ENCODE assay signal across 8 cellular contexts in genomic region chr22:39519681-39520053, GRCh38. TPM values are rescaled to one million over a fixed set of nuclear protein-coding genes. Genes with fewer than 3 reads are reported as not detected.
DNase-seq lines count a peak whose midpoint lies in the region; ATAC-seq lines count a peak whose summit lies in the region.

No MANE protein-coding gene starts in this region.

- ATAC-seq in GM21786 (IDR thresholded peaks at IDR 0.05; ENCODE audit: unreplicated experiment) = peak; percentile 15

- peak overlapping the region; percentile 99 for H3K27ac ChIP-seq in angular gyrus (ENCODE audit: low read depth, low read length)

- peak; percentile 52 for DNase-seq in NCI-H1694 treated with DMSO at 0.1 percent for 48 hours (lab: John Stamatoyannopoulos, UW)
- no peak for DNase-seq in NCI-H1694 (lab: John Stamatoyannopoulos, UW)
- DNase-seq in M059J (ENCODE audit: low read depth) = peak; percentile 62
- peak in 32 of 51 donors; percentile 44 to 88 (median 68) for DNase-seq in hypothalamus (lab: John Stamatoyannopoulos, UW)
- no peak for DNase-seq in skeletal muscle cell (ENCODE audit: low read depth)
- no peak for DNase-seq in stimulated activated CD4-positive, alpha-beta T cell treated with anti-CD3 and anti-CD28 coated beads, Interleukin-2, amount 100 ng/mL, for 48 hours

- H3K4me3 ChIP-seq in skeletal muscle cell (ENCODE audit: low read depth, low read length) = peak overlapping the region; percentile 76

RNA-seq across cellular contexts. Expression of gene ATF4, which starts 0.7 kb away (rescaled TPM):
- 144 and 168 TPM in 2 replicates for total RNA-seq in M059J (2014; rRNA removed; shearing (Covaris generic))

RNA-seq across cellular contexts. Expression of gene RPS19BP1, which starts 12.9 kb away (rescaled TPM):
- 60.0 and 77.0 TPM in 2 replicates for total RNA-seq in M059J (2014; rRNA removed; shearing (Covaris generic))

RNA-seq across cellular contexts. Expression of gene MIEF1, which starts 17.6 kb away (rescaled TPM):
- total RNA-seq in M059J (2014; rRNA removed; shearing (Covaris generic)) = 11.9 and 17.8 TPM in 2 replicates

RNA-seq across cellular contexts. Expression of gene CACNA1I, which starts 50.9 kb away (rescaled TPM):
- total RNA-seq in M059J (2014; rRNA removed; shearing (Covaris generic)) = 0.02 TPM in 2 replicates

Comparison
In these comparisons a context has a peak if more than half of its experiments do, and no peak if none do; other contexts are left out.
1. DNase-seq: peak in NCI-H1694 treated with DMSO at 0.1 percent for 48 hours (single experiment), M059J (single experiment) and hypothalamus (32 of 51); none in NCI-H1694 (single experiment), skeletal muscle cell (single experiment) and stimulated activated CD4-positive, alpha-beta T cell treated with anti-CD3 and anti-CD28 coated beads, Interleukin-2, amount 100 ng/mL, for 48 hours (0 of 2).